10 cellular contexts compared by ENCODE assay signal in genomic region chr1:117146570-117147340, GRCh38. TPM values are rescaled to one million over a fixed set of nuclear protein-coding genes. Genes with fewer than 3 reads are reported as not detected.
DNase-seq lines count a peak whose midpoint lies in the region; ATAC-seq and TF ChIP-seq lines count a peak whose summit lies in the region.
"Had no signal": no experiment of that assay in that cellular context is flagged by ENCODE, and none has a peak within 500 bp of the region (broad histone marks: within the 10 kb centered on the region; RNA-seq: fewer than 3 reads in every experiment).

No MANE protein-coding gene starts in this region.

- H3K9me3 ChIP-seq in RWPE2 (ENCODE audit: severe bottlenecking): no peaks in the 10 kb centered on the region
- H3K9me3 ChIP-seq in skeletal muscle satellite cell (replicated peaks; ENCODE audit: low read length): no peaks in the 10 kb centered on the region

- H3K27ac ChIP-seq in RWPE2 (ENCODE audit: poor library complexity, severe bottlenecking): peak overlapping the region; percentile 63

- H3K4me3 ChIP-seq in RWPE2 (ENCODE audit: severe bottlenecking) (no peak overlapping the region), fibroblast of pulmonary artery (replicated peaks; ENCODE audit: low read depth, low read length) (no peak overlapping the region), skeletal muscle satellite cell (ENCODE audit: low read length) (no peak overlapping the region)

- no peak overlapping the region for H3K9ac ChIP-seq in skeletal muscle satellite cell (ENCODE audit: low read depth, low read length)

- peaks cover 17% of the 10 kb centered on the region for H3K4me1 ChIP-seq in RWPE2 (ENCODE audit: insufficient read depth, poor library complexity, severe bottlenecking)
- peaks cover 21% of the 10 kb centered on the region for H3K4me1 ChIP-seq in skeletal muscle satellite cell (ENCODE audit: control insufficient read depth, insufficient read depth, low read length)

- H3K27me3 ChIP-seq in RWPE2 (ENCODE audit: insufficient read depth, poor library complexity, severe bottlenecking) (no peaks in the 10 kb centered on the region), skeletal muscle satellite cell (ENCODE audit: control insufficient read depth, insufficient read depth, low read length) (no peaks in the 10 kb centered on the region)

- DNase-seq in DMS153 (lab: John Stamatoyannopoulos, UW) (peak; percentile 33), DMS153 treated with DMSO at 0.1 percent for 48 hours (lab: John Stamatoyannopoulos, UW; ENCODE audit: unreplicated experiment) (no peak), RWPE2 (ENCODE audit: low spot score) (peak; percentile 75), fibroblast of pulmonary artery (ENCODE audit: low read depth) (peak; percentile 76), activated T-cell treated with anti-CD3 and anti-CD28 coated beads for 4 hours (no peak)
- DNase-seq: activated T-cell treated with anti-CD3 and anti-CD28 coated beads, Interleukin-2, amount 50 U/mL, for 24 hours had no signal

- TF ChIP-seq CTCF in RWPE2 (IDR thresholded peaks at IDR 0.05; ENCODE audit: poor library complexity, severe bottlenecking) (no peak), fibroblast of pulmonary artery (IDR thresholded peaks at IDR 0.05; ENCODE audit: low read length, missing control alignments) (no peak)

- H3K4me2 ChIP-seq in skeletal muscle satellite cell (ENCODE audit: low read length): peak overlapping the region; percentile 61

- ATAC-seq in RWPE2 (ENCODE audit: low read depth) (peak; percentile 86), HG02763 (IDR thresholded peaks at IDR 0.05; ENCODE audit: unreplicated experiment) (no peak), GM21529 (IDR thresholded peaks at IDR 0.05; ENCODE audit: unreplicated experiment) (no peak)

- no peaks in the 10 kb centered on the region for H3K36me3 ChIP-seq in RWPE2 (ENCODE audit: low read depth)
- H3K36me3 ChIP-seq in skeletal muscle satellite cell (ENCODE audit: insufficient read depth, low read length): no peaks in the 10 kb centered on the region

RNA-seq across cellular contexts. Expression of gene TRIM45, which starts 25.2 kb away (rescaled TPM):
- total RNA-seq in skeletal muscle satellite cell (2012; rRNA removed): 1.3 and 2.6 TPM in 2 replicates
- total RNA-seq: OCI-LY7 had no signal

Comparison
In these comparisons a context has a peak if more than half of its experiments do, and no peak if none do; other contexts are left out.
1. DNase-seq: peak in DMS153 (single experiment), RWPE2 (single experiment) and fibroblast of pulmonary artery (single experiment); none in DMS153 treated with DMSO at 0.1 percent for 48 hours (single experiment) and activated T-cell treated with anti-CD3 and anti-CD28 coated beads for 4 hours (single experiment).